ENCODE assay signal across 1 cellular context in the genomic region with DNA sequence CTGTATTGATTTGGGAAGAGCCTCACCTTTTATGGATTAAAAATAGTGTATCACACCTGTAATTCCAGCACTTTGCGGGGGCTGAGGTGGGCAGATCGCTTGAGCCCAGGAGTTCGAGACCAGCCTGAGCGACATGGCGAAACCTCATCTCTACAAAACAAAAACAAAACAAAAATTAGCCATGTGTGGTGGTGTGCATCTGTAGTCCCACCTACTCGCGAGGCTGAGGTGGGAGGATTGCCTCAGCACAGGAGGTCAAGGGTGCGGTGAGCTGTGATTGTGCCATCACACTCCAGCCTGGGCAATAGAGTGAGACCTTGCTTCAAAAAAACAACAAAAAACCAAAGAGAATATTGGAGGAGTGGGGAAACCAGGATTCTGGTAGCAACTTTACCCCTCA.
TF ChIP-seq lines count a peak whose summit lies in the region.

No MANE protein-coding gene starts in this region.

TF ChIP-seq in HEK293, 187 proteins besides CTCF, POLR2A, EP300 and RAD21 (continued from another document):
- TF ChIP-seq, protein P1, sequence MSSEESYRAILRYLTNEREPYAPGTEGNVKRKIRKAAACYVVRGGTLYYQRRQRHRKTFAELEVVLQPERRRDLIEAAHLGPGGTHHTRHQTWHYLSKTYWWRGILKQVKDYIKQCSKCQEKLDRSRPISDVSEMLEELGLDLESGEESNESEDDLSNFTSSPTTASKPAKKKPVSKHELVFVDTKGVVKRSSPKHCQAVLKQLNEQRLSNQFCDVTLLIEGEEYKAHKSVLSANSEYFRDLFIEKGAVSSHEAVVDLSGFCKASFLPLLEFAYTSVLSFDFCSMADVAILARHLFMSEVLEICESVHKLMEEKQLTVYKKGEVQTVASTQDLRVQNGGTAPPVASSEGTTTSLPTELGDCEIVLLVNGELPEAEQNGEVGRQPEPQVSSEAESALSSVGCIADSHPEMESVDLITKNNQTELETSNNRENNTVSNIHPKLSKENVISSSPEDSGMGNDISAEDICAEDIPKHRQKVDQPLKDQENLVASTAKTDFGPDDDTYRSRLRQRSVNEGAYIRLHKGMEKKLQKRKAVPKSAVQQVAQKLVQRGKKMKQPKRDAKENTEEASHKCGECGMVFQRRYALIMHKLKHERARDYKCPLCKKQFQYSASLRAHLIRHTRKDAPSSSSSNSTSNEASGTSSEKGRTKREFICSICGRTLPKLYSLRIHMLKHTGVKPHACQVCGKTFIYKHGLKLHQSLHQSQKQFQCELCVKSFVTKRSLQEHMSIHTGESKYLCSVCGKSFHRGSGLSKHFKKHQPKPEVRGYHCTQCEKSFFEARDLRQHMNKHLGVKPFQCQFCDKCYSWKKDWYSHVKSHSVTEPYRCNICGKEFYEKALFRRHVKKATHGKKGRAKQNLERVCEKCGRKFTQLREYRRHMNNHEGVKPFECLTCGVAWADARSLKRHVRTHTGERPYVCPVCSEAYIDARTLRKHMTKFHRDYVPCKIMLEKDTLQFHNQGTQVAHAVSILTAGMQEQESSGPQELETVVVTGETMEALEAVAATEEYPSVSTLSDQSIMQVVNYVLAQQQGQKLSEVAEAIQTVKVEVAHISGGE (tag by site-specific recombination; conservative IDR thresholded peaks at IDR 0.05; ENCODE audit: low read depth) = no peak
- peak; percentile 65 for TF ChIP-seq ZFHX2 (tag by site-specific recombination; conservative IDR thresholded peaks at IDR 0.05)
- TF ChIP-seq ZNF843 (tag by site-specific recombination; IDR thresholded peaks at IDR 0.05) = no peak
- no peak for TF ChIP-seq ZSCAN30 (tag by site-specific recombination; IDR thresholded peaks at IDR 0.05)
- no peak for TF ChIP-seq ZNF791 (tag by site-specific recombination; IDR thresholded peaks at IDR 0.05)
- TF ChIP-seq, protein P2, sequence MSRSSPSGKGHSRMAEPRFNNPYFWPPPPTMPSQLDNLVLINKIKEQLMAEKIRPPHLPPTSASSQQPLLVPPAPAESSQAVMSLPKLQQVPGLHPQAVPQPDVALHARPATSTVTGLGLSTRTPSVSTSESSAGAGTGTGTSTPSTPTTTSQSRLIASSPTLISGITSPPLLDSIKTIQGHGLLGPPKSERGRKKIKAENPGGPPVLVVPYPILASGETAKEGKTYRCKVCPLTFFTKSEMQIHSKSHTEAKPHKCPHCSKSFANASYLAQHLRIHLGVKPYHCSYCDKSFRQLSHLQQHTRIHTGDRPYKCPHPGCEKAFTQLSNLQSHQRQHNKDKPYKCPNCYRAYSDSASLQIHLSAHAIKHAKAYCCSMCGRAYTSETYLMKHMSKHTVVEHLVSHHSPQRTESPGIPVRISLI (tag by site-specific recombination; IDR thresholded peaks at IDR 0.05) = no peak
- no peak for TF ChIP-seq ZFP37 (tag by site-specific recombination; IDR thresholded peaks at IDR 0.05)
- TF ChIP-seq, protein P3, sequence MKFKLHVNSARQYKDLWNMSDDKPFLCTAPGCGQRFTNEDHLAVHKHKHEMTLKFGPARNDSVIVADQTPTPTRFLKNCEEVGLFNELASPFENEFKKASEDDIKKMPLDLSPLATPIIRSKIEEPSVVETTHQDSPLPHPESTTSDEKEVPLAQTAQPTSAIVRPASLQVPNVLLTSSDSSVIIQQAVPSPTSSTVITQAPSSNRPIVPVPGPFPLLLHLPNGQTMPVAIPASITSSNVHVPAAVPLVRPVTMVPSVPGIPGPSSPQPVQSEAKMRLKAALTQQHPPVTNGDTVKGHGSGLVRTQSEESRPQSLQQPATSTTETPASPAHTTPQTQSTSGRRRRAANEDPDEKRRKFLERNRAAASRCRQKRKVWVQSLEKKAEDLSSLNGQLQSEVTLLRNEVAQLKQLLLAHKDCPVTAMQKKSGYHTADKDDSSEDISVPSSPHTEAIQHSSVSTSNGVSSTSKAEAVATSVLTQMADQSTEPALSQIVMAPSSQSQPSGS (tag by site-specific recombination; IDR thresholded peaks at IDR 0.05; ENCODE audit: low read depth) = no peak
- peak; percentile 58 for TF ChIP-seq EGR2 (tag by site-specific recombination; IDR thresholded peaks at IDR 0.05; ENCODE audit: low read depth)
- TF ChIP-seq, protein P4, sequence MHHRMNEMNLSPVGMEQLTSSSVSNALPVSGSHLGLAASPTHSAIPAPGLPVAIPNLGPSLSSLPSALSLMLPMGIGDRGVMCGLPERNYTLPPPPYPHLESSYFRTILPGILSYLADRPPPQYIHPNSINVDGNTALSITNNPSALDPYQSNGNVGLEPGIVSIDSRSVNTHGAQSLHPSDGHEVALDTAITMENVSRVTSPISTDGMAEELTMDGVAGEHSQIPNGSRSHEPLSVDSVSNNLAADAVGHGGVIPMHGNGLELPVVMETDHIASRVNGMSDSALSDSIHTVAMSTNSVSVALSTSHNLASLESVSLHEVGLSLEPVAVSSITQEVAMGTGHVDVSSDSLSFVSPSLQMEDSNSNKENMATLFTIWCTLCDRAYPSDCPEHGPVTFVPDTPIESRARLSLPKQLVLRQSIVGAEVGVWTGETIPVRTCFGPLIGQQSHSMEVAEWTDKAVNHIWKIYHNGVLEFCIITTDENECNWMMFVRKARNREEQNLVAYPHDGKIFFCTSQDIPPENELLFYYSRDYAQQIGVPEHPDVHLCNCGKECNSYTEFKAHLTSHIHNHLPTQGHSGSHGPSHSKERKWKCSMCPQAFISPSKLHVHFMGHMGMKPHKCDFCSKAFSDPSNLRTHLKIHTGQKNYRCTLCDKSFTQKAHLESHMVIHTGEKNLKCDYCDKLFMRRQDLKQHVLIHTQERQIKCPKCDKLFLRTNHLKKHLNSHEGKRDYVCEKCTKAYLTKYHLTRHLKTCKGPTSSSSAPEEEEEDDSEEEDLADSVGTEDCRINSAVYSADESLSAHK (tag by site-specific recombination; IDR thresholded peaks at IDR 0.05) = no peak
- TF ChIP-seq, protein P5, sequence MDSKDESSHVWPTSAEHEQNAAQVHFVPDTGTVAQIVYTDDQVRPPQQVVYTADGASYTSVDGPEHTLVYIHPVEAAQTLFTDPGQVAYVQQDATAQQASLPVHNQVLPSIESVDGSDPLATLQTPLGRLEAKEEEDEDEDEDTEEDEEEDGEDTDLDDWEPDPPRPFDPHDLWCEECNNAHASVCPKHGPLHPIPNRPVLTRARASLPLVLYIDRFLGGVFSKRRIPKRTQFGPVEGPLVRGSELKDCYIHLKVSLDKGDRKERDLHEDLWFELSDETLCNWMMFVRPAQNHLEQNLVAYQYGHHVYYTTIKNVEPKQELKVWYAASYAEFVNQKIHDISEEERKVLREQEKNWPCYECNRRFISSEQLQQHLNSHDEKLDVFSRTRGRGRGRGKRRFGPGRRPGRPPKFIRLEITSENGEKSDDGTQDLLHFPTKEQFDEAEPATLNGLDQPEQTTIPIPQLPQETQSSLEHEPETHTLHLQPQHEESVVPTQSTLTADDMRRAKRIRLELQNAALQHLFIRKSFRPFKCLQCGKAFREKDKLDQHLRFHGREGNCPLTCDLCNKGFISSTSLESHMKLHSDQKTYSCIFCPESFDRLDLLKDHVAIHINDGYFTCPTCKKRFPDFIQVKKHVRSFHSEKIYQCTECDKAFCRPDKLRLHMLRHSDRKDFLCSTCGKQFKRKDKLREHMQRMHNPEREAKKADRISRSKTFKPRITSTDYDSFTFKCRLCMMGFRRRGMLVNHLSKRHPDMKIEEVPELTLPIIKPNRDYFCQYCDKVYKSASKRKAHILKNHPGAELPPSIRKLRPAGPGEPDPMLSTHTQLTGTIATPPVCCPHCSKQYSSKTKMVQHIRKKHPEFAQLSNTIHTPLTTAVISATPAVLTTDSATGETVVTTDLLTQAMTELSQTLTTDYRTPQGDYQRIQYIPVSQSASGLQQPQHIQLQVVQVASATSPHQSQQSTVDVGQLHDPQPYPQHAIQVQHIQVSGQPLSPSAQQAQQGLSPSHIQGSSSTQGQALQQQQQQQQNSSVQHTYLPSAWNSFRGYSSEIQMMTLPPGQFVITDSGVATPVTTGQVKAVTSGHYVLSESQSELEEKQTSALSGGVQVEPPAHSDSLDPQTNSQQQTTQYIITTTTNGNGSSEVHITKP (tag by site-specific recombination; IDR thresholded peaks at IDR 0.05) = no peak
- no peak for TF ChIP-seq ZNF548 (tag by site-specific recombination; IDR thresholded peaks at IDR 0.05)
- TF ChIP-seq KLF10 (tag by site-specific recombination; IDR thresholded peaks at IDR 0.05) = no peak
- TF ChIP-seq TCF7L2 (IDR thresholded peaks at IDR 0.05; ENCODE audit: borderline replicate concordance, low read depth, low read length) = no peak
- peak; percentile 71 for TF ChIP-seq ZNF121 (tag by site-specific recombination; IDR thresholded peaks at IDR 0.05)
- TF ChIP-seq ZBTB7A (tag by site-specific recombination; IDR thresholded peaks at IDR 0.05; ENCODE audit: low read depth) = no peak
